9 cellular contexts compared by ENCODE assay signal in the genomic region with DNA sequence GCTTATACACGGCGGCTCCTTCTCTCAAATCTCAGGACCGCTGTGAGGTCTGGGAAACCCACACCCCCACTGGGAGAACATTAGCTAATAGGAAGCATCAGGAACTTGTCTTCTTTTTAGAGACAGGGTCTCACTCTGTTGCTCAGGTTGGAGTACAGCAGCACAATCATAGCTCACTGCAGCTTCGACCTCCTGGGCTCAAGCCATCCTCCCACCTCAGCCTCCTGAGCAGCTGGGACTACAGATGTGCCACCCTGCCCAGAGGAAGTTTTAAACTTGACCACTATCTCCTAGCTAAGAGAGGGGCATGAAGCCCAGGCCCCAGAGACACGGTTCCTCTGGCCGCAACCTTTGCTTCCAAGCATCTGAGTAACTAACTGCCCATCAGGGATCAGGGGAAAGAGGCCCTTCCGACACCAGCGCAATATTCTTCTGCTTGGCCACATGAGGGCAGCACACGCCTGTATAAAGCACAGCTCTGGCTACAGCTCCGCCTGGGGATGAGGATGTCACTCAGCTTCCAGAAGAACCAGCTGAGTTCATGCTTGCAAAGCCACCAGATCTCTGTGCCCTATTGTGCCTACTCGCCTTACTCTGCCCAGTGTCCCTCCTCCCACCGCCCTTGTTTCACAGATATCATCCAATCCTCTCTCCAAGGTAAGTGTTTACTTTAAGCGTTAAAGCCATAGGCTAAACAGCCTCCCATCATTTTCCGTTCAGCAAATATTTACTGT. TPM values are rescaled to one million over a fixed set of nuclear protein-coding genes. Genes with fewer than 3 reads are reported as not detected.
A peak's percentile ranks its signal among the peaks of the same experiment; 100 is the strongest.
DNase-seq lines count a peak whose midpoint lies in the region; ATAC-seq, FAIRE-seq and TF ChIP-seq lines count a peak whose summit lies in the region.
"Had no signal": no experiment of that assay in that cellular context is flagged by ENCODE, and none has a peak within 500 bp of the region (broad histone marks: within the 10 kb centered on the region; RNA-seq: fewer than 3 reads in every experiment).

No MANE protein-coding gene starts in this region.

- H3K4me1 ChIP-seq in endothelial cell of umbilical vein (ENCODE audit: control insufficient read depth, extremely low read depth, insufficient read depth, low read length) (no peaks in the 10 kb centered on the region), mucosa of descending colon (ENCODE audit: low read depth) (no peaks in the 10 kb centered on the region)

- TF ChIP-seq CTCF in endothelial cell of umbilical vein (IDR thresholded peaks at IDR 0.05; ENCODE audit: extremely low read depth in 1 of 2, insufficient read depth in 1 of 2, low read depth in 1 of 2, low read length in 2 of 2), result peak; percentile 61 to 76
- TF ChIP-seq CTCF in mucosa of descending colon (IDR thresholded peaks at IDR 0.05), result no peak

- CTCF ChIA-PET in endothelial cell of umbilical vein (lab: Charles Lee), result interaction anchor here (0.6 to 6.8 kb wide), 26 partner anchors 9 to 1721 kb away, joined by 3 to 75 read pairs (median 4); a partner anchor contains a TSS

- peak; percentile 69 for ATAC-seq in HG02588 (IDR thresholded peaks at IDR 0.05; ENCODE audit: unreplicated experiment)
- ATAC-seq in mucosa of descending colon, result peak; percentile 90
- ATAC-seq in stimulated activated naive CD8-positive, alpha-beta T cell treated with anti-CD3 and anti-CD28 coated beads, Interleukin-15, amount 100 ng/mL, for 72 hours, result peak; percentile 72

- H3K9me3 ChIP-seq in endothelial cell of umbilical vein (replicated peaks; ENCODE audit: control insufficient read depth, insufficient read depth, low read length) (no peaks in the 10 kb centered on the region), mucosa of descending colon (no peaks in the 10 kb centered on the region)

- H3K36me3 ChIP-seq in endothelial cell of umbilical vein (ENCODE audit: control insufficient read depth in 2 of 2, extremely low read depth in 1 of 2, insufficient read depth in 2 of 2, low read length in 2 of 2), result no peaks in the 10 kb centered on the region
- no peaks in the 10 kb centered on the region for H3K36me3 ChIP-seq in mucosa of descending colon (ENCODE audit: low read depth)

- H3K9me1 ChIP-seq in endothelial cell of umbilical vein (replicated peaks; ENCODE audit: control insufficient read depth, extremely low read depth, insufficient read depth, low read length), result no peaks in the 10 kb centered on the region

- H4K20me1 ChIP-seq in endothelial cell of umbilical vein (replicated peaks; ENCODE audit: control insufficient read depth, extremely low read depth, insufficient read depth, low read length), result no peaks in the 10 kb centered on the region

- peaks cover 9% of the 10 kb centered on the region for H3K4me1 Mint-ChIP-seq in stimulated activated naive CD8-positive, alpha-beta T cell treated with anti-CD3 and anti-CD28 coated beads, Interleukin-15, amount 100 ng/mL, for 72 hours

- TF ChIP-seq POLR2A in endothelial cell of umbilical vein (IDR thresholded peaks at IDR 0.05; ENCODE audit: low read depth, low read length), result no peak

- peaks cover 68% of the 10 kb centered on the region for H3K27me3 Mint-ChIP-seq in stimulated activated naive CD8-positive, alpha-beta T cell treated with anti-CD3 and anti-CD28 coated beads, Interleukin-15, amount 100 ng/mL, for 72 hours

- no peak overlapping the region for H3K27ac ChIP-seq in endothelial cell of umbilical vein (ENCODE audit: insufficient read depth, low read depth, low read length)

- POLR2A ChIA-PET in endothelial cell of umbilical vein (lab: Charles Lee), result no interaction called here

- H3K4me2 ChIP-seq in endothelial cell of umbilical vein (ENCODE audit: insufficient read depth, low read length), result no peak overlapping the region

- in situ Hi-C loops in G401 (cut with HindIII; ENCODE audit: low sequenced_read_pairs), result no loop called here

- H2AFZ ChIP-seq in endothelial cell of umbilical vein (ENCODE audit: low read depth, low read length), result no peak overlapping the region

- BruUV-seq in endothelial cell of umbilical vein (replicated peaks; lab: Mats Ljungman, UMichigan), result no TSS peak

- intact Hi-C loops in endothelial cell of umbilical vein (cut with micrococcal nuclease), result loop anchor here (1.0 to 10.0 kb wide), 6 partner anchors 25 to 456 kb away; no protein-coding TSS in a partner anchor
- intact Hi-C loops in mucosa of descending colon (cut with DNase I, micrococcal nuclease), result loop anchor here in 1 of 2 donors (5.0 kb wide), 1 partner anchor 299 kb away; no protein-coding TSS in a partner anchor

- H3K4me3 ChIP-seq in endothelial cell of umbilical vein (replicated peaks in 1 of 3; ENCODE audit: insufficient read depth in 1 of 3, low read depth in 1 of 3, low read length in 3 of 3) (no peak overlapping the region), mucosa of descending colon (no peak overlapping the region)

- H3K27ac Mint-ChIP-seq in stimulated activated naive CD8-positive, alpha-beta T cell treated with anti-CD3 and anti-CD28 coated beads, Interleukin-15, amount 100 ng/mL, for 72 hours, result no peak overlapping the region

- dilution Hi-C loops in endothelial cell of umbilical vein (cut with MboI; ENCODE audit: extremely low pct_ligation_motif_present, low sequenced_read_pairs), result no loop called here

- H3K4me3 Mint-ChIP-seq in stimulated activated naive CD8-positive, alpha-beta T cell treated with anti-CD3 and anti-CD28 coated beads, Interleukin-15, amount 100 ng/mL, for 72 hours, result no peak overlapping the region

- FAIRE-seq in endothelial cell of umbilical vein (lab: Jason Lieb, UNC), result peak; percentile 90
- FAIRE-seq: colon had no signal

- no peaks in the 10 kb centered on the region for H3K27me3 ChIP-seq in endothelial cell of umbilical vein (ENCODE audit: control insufficient read depth in 2 of 2, insufficient read depth in 2 of 2, low read length in 2 of 2)

- H3K9ac ChIP-seq in endothelial cell of umbilical vein (replicated peaks; ENCODE audit: extremely low read depth, insufficient read depth, low read length), result no peak overlapping the region

- DNase-seq in G401 (ENCODE audit: low spot score), result peak; percentile 83
- peak; percentile 50 for DNase-seq in NCI-H460 (ENCODE audit: extremely low read depth, low read depth)
- DNase-seq in activated CD4-positive, alpha-beta T cell treated with anti-CD3 and anti-CD28 coated beads, Interleukin-2, amount 50 U/mL, for 24 hours (ENCODE audit: low read depth in 1 of 2, low spot score in 1 of 2), result peak; percentile 26 to 41
- DNase-seq in endothelial cell of umbilical vein (ENCODE audit: low read depth, low spot score), result peak; percentile 65
- peak in 2 of 3 donors; percentile 32 to 61 for DNase-seq in mucosa of descending colon
- DNase-seq in stimulated activated naive CD8-positive, alpha-beta T cell treated with anti-CD3 and anti-CD28 coated beads, Interleukin-15, amount 100 ng/mL, for 72 hours, result peak; percentile 40 to 47
- DNase-seq in NCI-H128 (lab: John Stamatoyannopoulos, UW; ENCODE audit: unreplicated experiment), result no peak

- no peaks in the 10 kb centered on the region for H3K9me3 Mint-ChIP-seq in stimulated activated naive CD8-positive, alpha-beta T cell treated with anti-CD3 and anti-CD28 coated beads, Interleukin-15, amount 100 ng/mL, for 72 hours

- no peaks in the 10 kb centered on the region for H3K79me2 ChIP-seq in endothelial cell of umbilical vein (ENCODE audit: control insufficient read depth, insufficient read depth, low read length)

TF ChIP-seq in endothelial cell of umbilical vein, 7 proteins besides CTCF, POLR2A, EP300 and RAD21:
- TF ChIP-seq GATA2 (IDR thresholded peaks at IDR 0.05; ENCODE audit: insufficient read depth, insufficient read length, low read depth, low read length) (no peak), POLR2AphosphoS5 (IDR thresholded peaks at IDR 0.05; ENCODE audit: insufficient read depth, low read depth, low read length) (no peak), EZH2 (IDR thresholded peaks at IDR 0.05; ENCODE audit: borderline replicate concordance, low read depth, low read length, severe bottlenecking) (no peak), MYC (IDR thresholded peaks at IDR 0.05; ENCODE audit: low read depth, low read length) (no peak), JUN (IDR thresholded peaks at IDR 0.05; ENCODE audit: borderline replicate concordance, insufficient read depth, insufficient read length, low read depth) (no peak)
- TF ChIP-seq, protein P1, sequence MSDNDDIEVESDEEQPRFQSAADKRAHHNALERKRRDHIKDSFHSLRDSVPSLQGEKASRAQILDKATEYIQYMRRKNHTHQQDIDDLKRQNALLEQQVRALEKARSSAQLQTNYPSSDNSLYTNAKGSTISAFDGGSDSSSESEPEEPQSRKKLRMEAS (IDR thresholded peaks at IDR 0.05; ENCODE audit: insufficient read depth, insufficient read length), result no peak

RNA-seq across cellular contexts. Expression of a gene that starts 57.6 kb away (rescaled TPM):
- not detected in 2 replicates for total RNA-seq in G401 (2014; rRNA removed; shearing (Covaris generic))
- 0.02 TPM in 1 of 2 replicates, not detected in the other for total RNA-seq in NCI-H460 (2014; rRNA removed; shearing (Covaris generic))
- polyA plus RNA-seq in NCI-H460 (2014; cell fraction: nucleus; rRNA removed), result 0.07 TPM in 1 of 2 replicates, not detected in the other
- total RNA-seq in endothelial cell of umbilical vein (not detected in 2 replicates), mucosa of descending colon (under 1 TPM in 1 of 3 donors, not detected in 2; 0.13 TPM)
- polyA plus RNA-seq in endothelial cell of umbilical vein, result not detected in 2 replicates
- polyA plus RNA-seq in endothelial cell of umbilical vein (2011; cell fraction: cytosol; rRNA removed), result not detected in 2 replicates
- not detected in 2 replicates for polyA plus RNA-seq in endothelial cell of umbilical vein (2011; cell fraction: nucleus; rRNA removed)
- polyA plus RNA-seq in endothelial cell of umbilical vein (2012), result not detected in 2 replicates
- not detected in 2 replicates for polyA minus RNA-seq in endothelial cell of umbilical vein
- not detected for polyA minus RNA-seq in endothelial cell of umbilical vein (2011; cell fraction: cytosol; rRNA and poly(A)+ RNA removed)
- not detected in 2 replicates for polyA minus RNA-seq in endothelial cell of umbilical vein (2011; cell fraction: nucleus; rRNA and poly(A)+ RNA removed)
